12 cellular contexts compared by ENCODE assay signal in the genomic region with DNA sequence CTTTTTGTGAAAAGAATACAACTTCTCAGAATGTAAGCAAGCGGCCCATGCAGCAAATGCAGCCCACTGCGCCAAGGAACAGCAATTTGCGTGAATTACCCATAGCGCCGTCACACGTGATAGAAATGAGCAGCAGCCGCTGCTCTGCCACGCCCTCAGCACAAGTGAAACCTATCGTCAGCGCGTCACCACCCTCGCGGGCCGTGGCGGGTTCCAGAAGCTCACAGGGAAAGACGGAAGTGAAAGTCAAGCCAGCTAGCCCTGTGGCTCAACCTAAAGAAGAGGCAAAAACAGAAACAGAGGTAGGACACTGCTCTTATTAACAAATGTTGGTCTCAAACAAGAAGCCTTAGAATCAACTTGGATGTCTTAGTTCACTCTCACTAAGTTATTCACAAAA.
A peak's percentile ranks its signal among the peaks of the same experiment; 100 is the strongest.
DNase-seq lines count a peak whose midpoint lies in the region; ATAC-seq and TF ChIP-seq lines count a peak whose summit lies in the region.
"Had no signal": no experiment of that assay in that cellular context is flagged by ENCODE, and none has a peak within 500 bp of the region (broad histone marks: within the 10 kb centered on the region; RNA-seq: fewer than 3 reads in every experiment).

No MANE protein-coding gene starts in this region.

- no peaks in the 10 kb centered on the region for H3K9me3 Mint-ChIP-seq in activated T-cell treated with anti-CD3 and anti-CD28 coated beads, Interleukin-2, amount 50 U/mL, for 72 hours
- H3K9me3 Mint-ChIP-seq in activated T-cell treated with anti-CD3 and anti-CD28 coated beads, Interleukin-2, amount 50 U/mL, for 4 hours = no peaks in the 10 kb centered on the region
- H3K9me3 Mint-ChIP-seq in naive thymus-derived CD4-positive, alpha-beta T cell = peaks cover 0 to 2% (median 0%) of the 10 kb centered on the region in 11 donors
- H3K9me3 Mint-ChIP-seq: activated naive CD4-positive, alpha-beta T cell treated with anti-CD3 and anti-CD28 coated beads for 36 hours had no signal

- H3K27me3 ChIP-seq in naive thymus-derived CD4-positive, alpha-beta T cell (ENCODE audit: control insufficient read depth in 2 of 2, insufficient read depth in 2 of 2, low read length in 2 of 2) = no peaks in the 10 kb centered on the region
- no peaks in the 10 kb centered on the region for H3K27me3 ChIP-seq in H7 (ENCODE audit: control insufficient read depth, insufficient read depth, low read length)
- H3K27me3 ChIP-seq in osteoblast (ENCODE audit: insufficient read depth, low read length) = no peaks in the 10 kb centered on the region

- intact Hi-C loops in naive thymus-derived CD4-positive, alpha-beta T cell (cut with micrococcal nuclease) = no loop called here

- H3K27ac Mint-ChIP-seq in activated T-cell treated with anti-CD3 and anti-CD28 coated beads, Interleukin-2, amount 50 U/mL, for 72 hours = peak overlapping the region; percentile 28
- no peak overlapping the region for H3K27ac Mint-ChIP-seq in naive thymus-derived CD4-positive, alpha-beta T cell
- H3K27ac Mint-ChIP-seq: activated naive CD4-positive, alpha-beta T cell treated with anti-CD3 and anti-CD28 coated beads for 36 hours had no signal

- TF ChIP-seq CTCF in osteoblast (IDR thresholded peaks at IDR 0.05; ENCODE audit: extremely low read depth, low read depth, low read length) = no peak

- peaks cover 15 to 77% (median 39%) of the 10 kb centered on the region in 3 experiments for H3K36me3 ChIP-seq in naive thymus-derived CD4-positive, alpha-beta T cell (ENCODE audit: control insufficient read depth in 2 of 3, insufficient read depth in 3 of 3, low read length in 3 of 3)
- H3K36me3 ChIP-seq in H7 (replicated peaks; ENCODE audit: control insufficient read depth, insufficient read depth, low read length) = peaks cover 13% of the 10 kb centered on the region
- peaks cover 65% of the 10 kb centered on the region for H3K36me3 ChIP-seq in osteoblast (ENCODE audit: insufficient read depth, low read length)

- no peak overlapping the region for H3K27ac ChIP-seq in naive thymus-derived CD4-positive, alpha-beta T cell (ENCODE audit: low read depth, low read length)
- no peak overlapping the region for H3K27ac ChIP-seq in osteoblast (ENCODE audit: low read depth, low read length)

- no peak for DNase-seq in activated T-cell treated with anti-CD3 and anti-CD28 coated beads, Interleukin-2, amount 50 U/mL, for 72 hours
- no peak for DNase-seq in activated T-cell treated with anti-CD3 and anti-CD28 coated beads, Interleukin-2, amount 50 U/mL, for 4 hours
- peak; percentile 21 for DNase-seq in activated CD4-positive, alpha-beta T cell treated with anti-CD3 and anti-CD28 coated beads, Interleukin-2, amount 50 U/mL, for 1 hour
- no peak for DNase-seq in naive thymus-derived CD4-positive, alpha-beta T cell
- no peak for DNase-seq in H7
- no peak for DNase-seq in osteoblast (ENCODE audit: insufficient read length, low spot score, missing footprints)
- DNase-seq: activated naive CD4-positive, alpha-beta T cell treated with anti-CD3 and anti-CD28 coated beads for 36 hours; EL; small intestine; T-helper 9 cell had no signal

- H2AFZ ChIP-seq in osteoblast (ENCODE audit: low read length) = no peak overlapping the region

- H4K20me1 ChIP-seq in osteoblast (ENCODE audit: insufficient read depth, low read length) = no peaks in the 10 kb centered on the region

- H3K4me2 ChIP-seq in osteoblast (ENCODE audit: insufficient read depth, low read length) = no peak overlapping the region

- peaks cover 9 to 46% of the 10 kb centered on the region in 2 donors for H3K36me3 Mint-ChIP-seq in activated T-cell treated with anti-CD3 and anti-CD28 coated beads, Interleukin-2, amount 50 U/mL, for 72 hours (ENCODE audit: insufficient read depth in 2 of 2)
- peaks cover 45% of the 10 kb centered on the region for H3K36me3 Mint-ChIP-seq in activated T-cell treated with anti-CD3 and anti-CD28 coated beads, Interleukin-2, amount 50 U/mL, for 4 hours (ENCODE audit: insufficient read depth)
- H3K36me3 Mint-ChIP-seq in naive thymus-derived CD4-positive, alpha-beta T cell = peaks cover 10 to 63% (median 40%) of the 10 kb centered on the region in 5 donors

- H3K4me3 ChIP-seq in naive thymus-derived CD4-positive, alpha-beta T cell (ENCODE audit: low read length) = no peak overlapping the region
- H3K4me3 ChIP-seq in H7 (ENCODE audit: insufficient read depth, low read depth, low read length) (no peak overlapping the region), osteoblast (ENCODE audit: insufficient read depth, low read length) (no peak overlapping the region)

- H3K27me3 Mint-ChIP-seq in activated T-cell treated with anti-CD3 and anti-CD28 coated beads, Interleukin-2, amount 50 U/mL, for 72 hours (ENCODE audit: low read depth) = no peaks in the 10 kb centered on the region
- no peaks in the 10 kb centered on the region for H3K27me3 Mint-ChIP-seq in activated T-cell treated with anti-CD3 and anti-CD28 coated beads, Interleukin-2, amount 50 U/mL, for 4 hours (ENCODE audit: low read depth)
- no peaks in the 10 kb centered on the region for H3K27me3 Mint-ChIP-seq in naive thymus-derived CD4-positive, alpha-beta T cell

- ATAC-seq in activated T-cell treated with anti-CD3 and anti-CD28 coated beads, Interleukin-2, amount 50 U/mL, for 72 hours (replicated peaks in 1 of 2) = no peak
- ATAC-seq in activated T-cell treated with anti-CD3 and anti-CD28 coated beads, Interleukin-2, amount 50 U/mL, for 4 hours = no peak
- ATAC-seq in HG03025 (IDR thresholded peaks at IDR 0.05; ENCODE audit: low FRiP score, unreplicated experiment) (peak; percentile 68), GM19395 (IDR thresholded peaks at IDR 0.05; ENCODE audit: unreplicated experiment) (no peak)
- ATAC-seq in naive thymus-derived CD4-positive, alpha-beta T cell = peak; percentile 42

- H3K79me2 ChIP-seq in osteoblast (ENCODE audit: insufficient read depth, low read length) = peaks cover 17% of the 10 kb centered on the region

- no peaks in the 10 kb centered on the region for H3K9me3 ChIP-seq in naive thymus-derived CD4-positive, alpha-beta T cell (ENCODE audit: control insufficient read depth in 2 of 3, low read length in 3 of 3)
- no peaks in the 10 kb centered on the region for H3K9me3 ChIP-seq in osteoblast (ENCODE audit: low read depth, low read length)

- CTCF ChIA-PET in naive thymus-derived CD4-positive, alpha-beta T cell (lab: Charles Lee) = interaction anchor here (0.6 kb wide), 1 partner anchor 61 kb away, joined by 3 read pairs; no protein-coding TSS in a partner anchor

- POLR2A ChIA-PET in naive thymus-derived CD4-positive, alpha-beta T cell (lab: Charles Lee) = no interaction called here

- no peak overlapping the region for H3K4me3 Mint-ChIP-seq in activated T-cell treated with anti-CD3 and anti-CD28 coated beads, Interleukin-2, amount 50 U/mL, for 72 hours
- no peak overlapping the region for H3K4me3 Mint-ChIP-seq in activated T-cell treated with anti-CD3 and anti-CD28 coated beads, Interleukin-2, amount 50 U/mL, for 4 hours
- H3K4me3 Mint-ChIP-seq in naive thymus-derived CD4-positive, alpha-beta T cell = no peak overlapping the region
- H3K4me3 Mint-ChIP-seq: activated naive CD4-positive, alpha-beta T cell treated with anti-CD3 and anti-CD28 coated beads for 36 hours had no signal

- peaks cover 78% of the 10 kb centered on the region for H3K4me1 Mint-ChIP-seq in activated T-cell treated with anti-CD3 and anti-CD28 coated beads, Interleukin-2, amount 50 U/mL, for 72 hours (ENCODE audit: low read depth)
- peaks cover 36% of the 10 kb centered on the region for H3K4me1 Mint-ChIP-seq in activated T-cell treated with anti-CD3 and anti-CD28 coated beads, Interleukin-2, amount 50 U/mL, for 4 hours (ENCODE audit: low read depth)
- peaks cover 20 to 68% (median 53%) of the 10 kb centered on the region in 7 donors for H3K4me1 Mint-ChIP-seq in naive thymus-derived CD4-positive, alpha-beta T cell

- H3K4me1 ChIP-seq in naive thymus-derived CD4-positive, alpha-beta T cell (ENCODE audit: control insufficient read depth in 2 of 2, insufficient read depth in 2 of 2, low read length in 2 of 2) = peaks cover 0 to 12% of the 10 kb centered on the region in 2 donors
- H3K4me1 ChIP-seq in osteoblast (ENCODE audit: insufficient read depth, low read length) = no peaks in the 10 kb centered on the region

Comparison
In these comparisons a context has a peak if more than half of its experiments do, and no peak if none do; other contexts are left out.
1. ATAC-seq: peak in HG03025 (single experiment) and naive thymus-derived CD4-positive, alpha-beta T cell (single experiment); none in activated T-cell treated with anti-CD3 and anti-CD28 coated beads, Interleukin-2, amount 50 U/mL, for 72 hours (0 of 2), activated T-cell treated with anti-CD3 and anti-CD28 coated beads, Interleukin-2, amount 50 U/mL, for 4 hours (0 of 2) and GM19395 (single experiment).